18 cellular contexts compared by ENCODE assay signal in genomic region chr13:59144700-59145099, GRCh38.
"Had no signal": no experiment of that assay in that cellular context is flagged by ENCODE, and none has a peak within 500 bp of the region (broad histone marks: within the 10 kb centered on the region; RNA-seq: fewer than 3 reads in every experiment).

No MANE protein-coding gene starts in this region.

- H3K27me3 Mint-ChIP-seq: activated naive CD4-positive, alpha-beta T cell treated with anti-CD3 and anti-CD28 coated beads, Interleukin-2, amount 50 U/mL, for 24 hours; natural killer cell treated with Interleukin-12 subunit alpha and Interleukin-12 subunit beta and Interleukin-15 and Interleukin-18, amount 100 ng/mL, for 72 hours had no signal

- H3K4me3 ChIP-seq: colonic mucosa, gastroesophageal sphincter, heart right ventricle, lower lobe of right lung, spleen had no signal

- H3K27me3 ChIP-seq: colonic mucosa, gastroesophageal sphincter, heart right ventricle, spleen had no signal

- H3K4me1 ChIP-seq: colonic mucosa, gastroesophageal sphincter, heart right ventricle, lower lobe of right lung, spleen had no signal

- H3K27ac ChIP-seq: colonic mucosa, epithelial cell of prostate, gastroesophageal sphincter, heart right ventricle, lower lobe of right lung, spleen, WERI-Rb-1 had no signal

- DNase-seq: activated CD4-positive, alpha-beta T cell treated with anti-CD3 and anti-CD28 coated beads for 1 hour; activated CD4-positive, alpha-beta T cell treated with anti-CD3 and anti-CD28 coated beads, Interleukin-2, amount 50 U/mL, for 48 hours; activated gamma-delta T cell; central memory CD4-positive, alpha-beta T cell; colonic mucosa; endodermal cell; heart right ventricle; immature natural killer cell; lower lobe of right lung; spleen; stimulated activated CD8-positive, alpha-beta memory T cell treated with anti-CD3 and anti-CD28 coated beads, Interleukin-4, amount 100 ng/mL, for 48 hours; stimulated activated naive CD4-positive, alpha-beta T cell; SW 1271; WERI-Rb-1 had no signal

- H3K9me3 ChIP-seq: colonic mucosa, gastroesophageal sphincter, heart right ventricle, lower lobe of right lung had no signal

- H3K36me3 Mint-ChIP-seq: activated naive CD4-positive, alpha-beta T cell treated with anti-CD3 and anti-CD28 coated beads, Interleukin-2, amount 50 U/mL, for 24 hours; immature natural killer cell; natural killer cell treated with Interleukin-12 subunit alpha and Interleukin-12 subunit beta and Interleukin-15 and Interleukin-18, amount 100 ng/mL, for 72 hours had no signal

- H3K4me1 Mint-ChIP-seq: activated naive CD4-positive, alpha-beta T cell treated with anti-CD3 and anti-CD28 coated beads, Interleukin-2, amount 50 U/mL, for 24 hours; immature natural killer cell had no signal

- H3K36me3 ChIP-seq: colonic mucosa, gastroesophageal sphincter, heart right ventricle, lower lobe of right lung, spleen, WERI-Rb-1 had no signal

- H3K4me3 Mint-ChIP-seq: activated naive CD4-positive, alpha-beta T cell treated with anti-CD3 and anti-CD28 coated beads, Interleukin-2, amount 50 U/mL, for 24 hours; endodermal cell; immature natural killer cell; natural killer cell treated with Interleukin-12 subunit alpha and Interleukin-12 subunit beta and Interleukin-15 and Interleukin-18, amount 100 ng/mL, for 72 hours had no signal

- H3K9me3 Mint-ChIP-seq: activated naive CD4-positive, alpha-beta T cell treated with anti-CD3 and anti-CD28 coated beads, Interleukin-2, amount 50 U/mL, for 24 hours; endodermal cell had no signal

- ATAC-seq: gastroesophageal sphincter; lower lobe of right lung; natural killer cell treated with Interleukin-12 subunit alpha and Interleukin-12 subunit beta and Interleukin-15 and Interleukin-18, amount 100 ng/mL, for 72 hours had no signal

- H3K27ac Mint-ChIP-seq: activated naive CD4-positive, alpha-beta T cell treated with anti-CD3 and anti-CD28 coated beads, Interleukin-2, amount 50 U/mL, for 24 hours; endodermal cell; immature natural killer cell; natural killer cell treated with Interleukin-12 subunit alpha and Interleukin-12 subunit beta and Interleukin-15 and Interleukin-18, amount 100 ng/mL, for 72 hours had no signal
